In genomic region chr17:81273698-81274470, GRCh38 we compare ENCODE assay signal across 23 cellular contexts.
"Had no signal": no experiment of that assay in that cellular context is flagged by ENCODE, and none has a peak within 500 bp of the region (broad histone marks: within the 10 kb centered on the region; RNA-seq: fewer than 3 reads in every experiment).

No MANE protein-coding gene starts in this region.

- ATAC-seq: gastroesophageal sphincter, left cardiac atrium, lower lobe of right lung, natural killer cell, psoas muscle had no signal

- H3K27ac ChIP-seq: dorsolateral prefrontal cortex, epithelial cell of prostate, esophagus squamous epithelium, gastroesophageal sphincter, left ventricle myocardium inferior, lower lobe of right lung, neural progenitor cell, parathyroid adenoma, psoas muscle had no signal

- H3K27me3 ChIP-seq: dorsolateral prefrontal cortex, esophagus squamous epithelium, gastroesophageal sphincter, neural progenitor cell had no signal

- H3K4me1 ChIP-seq: neural progenitor cell, parathyroid adenoma, psoas muscle had no signal

- H3K36me3 ChIP-seq: neural progenitor cell had no signal

- H3K9me3 ChIP-seq: esophagus squamous epithelium, gastroesophageal sphincter, left ventricle myocardium inferior, lower lobe of right lung, psoas muscle had no signal

- DNase-seq: cortex of kidney; dorsolateral prefrontal cortex; effector CD8-positive, alpha-beta T cell; esophagus squamous epithelium; foreskin fibroblast; glutamatergic neuron; immature natural killer cell; left cardiac atrium; left ventricle myocardium inferior; lower lobe of right lung; natural killer cell; psoas muscle; retina; small intestine; stimulated activated CD4-positive, alpha-beta T cell treated with anti-CD3 and anti-CD28 coated beads, Interleukin-12 subunit alpha, Interleukin-12 subunit beta, amount 100 ng/mL, for 4 hours; stimulated activated naive CD4-positive, alpha-beta T cell treated with Interleukin-2 at 50 U/mL for 16 hours; trophoblast cell had no signal

- FAIRE-seq: endometrium, keratinocyte, small intestine had no signal

- H3K4me3 ChIP-seq: dorsolateral prefrontal cortex, esophagus squamous epithelium, gastroesophageal sphincter, left ventricle myocardium inferior, lower lobe of right lung, neural progenitor cell, psoas muscle had no signal

- H2AFZ ChIP-seq: neural progenitor cell, parathyroid adenoma had no signal

- H3K79me2 ChIP-seq: parathyroid adenoma had no signal

- H3K4me2 ChIP-seq: neural progenitor cell had no signal

- H3K9ac ChIP-seq: neural progenitor cell, parathyroid adenoma had no signal
